In genomic region chr11:8964324-8965320, GRCh38 we compare ENCODE assay signal across 8 cellular contexts. TPM values are rescaled to one million over a fixed set of nuclear protein-coding genes. Genes with fewer than 3 reads are reported as not detected.
DNase-seq lines count a peak whose midpoint lies in the region; ATAC-seq and TF ChIP-seq lines count a peak whose summit lies in the region.

Gene TMEM9B, minus strand, starts transcription at chr11:8964442. Its CDS starts 129 bp downstream, at chr11:8964313.

- ATAC-seq in GM18858 (IDR thresholded peaks at IDR 0.05; ENCODE audit: unreplicated experiment): peak; percentile 55
- peak; percentile 75 for ATAC-seq in HG03066 (IDR thresholded peaks at IDR 0.05; ENCODE audit: low read depth, unreplicated experiment)

- POLR2A ChIA-PET in AG04449 (lab: Yijun Ruan, JAX): interaction anchor here (0.6 to 1.3 kb wide), 3 partner anchors 58 to 282 kb away, joined by 3 to 4 read pairs (median 3); partner anchors contain the start of genes RPL27A and TRIM66

- peak within 1 kb of the TSS; percentile 93 for H3K27ac ChIP-seq in caudate nucleus (ENCODE audit: low read depth, low read length)

- peaks cover 0 to 5% (median 3%) of the 10 kb centered on the region in 3 donors for H3K36me3 Mint-ChIP-seq in immature natural killer cell

- peaks cover 0 to 3% (median 1%) of the 10 kb centered on the region in 3 donors for H3K27me3 Mint-ChIP-seq in immature natural killer cell (ENCODE audit: low read depth in 3 of 3)

- DNase-seq in AG04449 (ENCODE audit: low read depth, low spot score) (no peak), NCI-H2171 treated with DMSO at 0.1 percent for 48 hours (lab: John Stamatoyannopoulos, UW) (peak; percentile 82), caudate nucleus (lab: John Stamatoyannopoulos, UW) (peak; percentile 19 to 92 (median 83)), immature natural killer cell (peak; percentile 83 to 87 (median 85)), smooth muscle cell of the brain vasculature (ENCODE audit: low read depth, low spot score) (peak; percentile 63)
- peak; percentile 55 to 71 (median 66) for DNase-seq in activated CD4-positive, CD25-positive, alpha-beta regulatory T cell (lab: John Stamatoyannopoulos, UW)

- H3K27ac Mint-ChIP-seq in immature natural killer cell: peak within 1 kb of the TSS; percentile 91 to 99 (median 99)

- H3K4me3 Mint-ChIP-seq in immature natural killer cell: peak within 1 kb of the TSS; percentile 94 to 99 (median 98)

- CTCF ChIA-PET in AG04449 (lab: Yijun Ruan, JAX): interaction anchor here (0.9 to 3.0 kb wide), 6 partner anchors 8 to 244 kb away, joined by 3 to 17 read pairs (median 6); partner anchors contain the start of gene NRIP3

- peaks cover 38 to 49% of the 10 kb centered on the region in 2 donors for H3K4me1 Mint-ChIP-seq in immature natural killer cell

- H3K9me3 Mint-ChIP-seq in immature natural killer cell: no peaks in the 10 kb centered on the region

- peak within 1 kb of the TSS; percentile 87 for H3K4me3 ChIP-seq in AG04449 (ENCODE audit: low read depth, low read length)

- TF ChIP-seq CTCF in AG04449 (IDR thresholded peaks at IDR 0.05; ENCODE audit: insufficient read depth, low read length, missing control alignments): no peak

RNA-seq across cellular contexts. Expression of gene TMEM9B, which starts in this region (rescaled TPM):
- 100 to 1,000 TPM; 132 to 186 (median 141) TPM for polyA plus RNA-seq in immature natural killer cell
